ENCODE assay signal across 11 cellular contexts in the genomic region with DNA sequence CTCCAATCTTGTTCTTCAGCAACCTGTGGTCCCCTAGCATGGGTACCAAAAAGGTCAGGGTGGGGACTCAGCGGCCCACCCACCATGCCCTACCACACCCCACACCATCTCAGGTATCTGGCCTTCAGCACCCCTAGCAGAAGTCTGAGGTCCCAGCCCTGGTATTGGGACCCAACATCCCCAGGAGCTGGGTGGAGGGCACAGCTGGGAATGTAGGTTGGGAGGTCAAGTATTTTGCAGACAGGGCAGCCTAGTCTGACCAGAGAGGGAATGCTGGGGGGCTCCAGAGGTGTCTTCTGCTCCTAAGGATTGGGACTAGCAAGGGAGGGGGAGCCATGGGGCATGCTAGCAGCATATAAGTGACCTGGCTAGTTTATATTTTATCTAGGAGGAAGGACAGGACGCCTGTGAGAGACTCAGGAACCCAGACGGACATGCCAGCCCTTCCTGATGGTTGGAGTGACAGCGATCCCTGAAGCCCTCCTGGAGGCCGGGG. TPM values are rescaled to one million over a fixed set of nuclear protein-coding genes. Genes with fewer than 3 reads are reported as not detected.
A peak's percentile ranks its signal among the peaks of the same experiment; 100 is the strongest.
DNase-seq lines count a peak whose midpoint lies in the region; ATAC-seq lines count a peak whose summit lies in the region.
"Had no signal": no experiment of that assay in that cellular context is flagged by ENCODE, and none has a peak within 500 bp of the region (broad histone marks: within the 10 kb centered on the region; RNA-seq: fewer than 3 reads in every experiment).

No MANE protein-coding gene starts in this region.

- intact Hi-C loops in left colon (cut with DNase I, micrococcal nuclease), result no loop called here

- peak overlapping the region; percentile 48 for H3K4me3 Mint-ChIP-seq in stimulated activated naive CD8-positive, alpha-beta T cell treated with anti-CD3 and anti-CD28 coated beads, Interleukin-15, Interleukin-2, amounts not matched to agents 100 ng/mL and 50 ng/mL, for 24 hours
- H3K4me3 Mint-ChIP-seq in central memory CD8-positive, alpha-beta T cell, result peak overlapping the region; percentile 70
- H3K4me3 Mint-ChIP-seq in naive B cell, result peak overlapping the region; percentile 30 to 80 (median 72)

- no peaks in the 10 kb centered on the region for H3K4me1 Mint-ChIP-seq in stimulated activated naive CD8-positive, alpha-beta T cell treated with anti-CD3 and anti-CD28 coated beads, Interleukin-15, Interleukin-2, amounts not matched to agents 100 ng/mL and 50 ng/mL, for 24 hours (ENCODE audit: low read depth)
- no peaks in the 10 kb centered on the region for H3K4me1 Mint-ChIP-seq in central memory CD8-positive, alpha-beta T cell
- H3K4me1 Mint-ChIP-seq in naive B cell, result peaks cover 4 to 7% (median 4%) of the 10 kb centered on the region in 3 donors

- H3K9me3 Mint-ChIP-seq in stimulated activated naive CD8-positive, alpha-beta T cell treated with anti-CD3 and anti-CD28 coated beads, Interleukin-15, Interleukin-2, amounts not matched to agents 100 ng/mL and 50 ng/mL, for 24 hours, result no peaks in the 10 kb centered on the region
- H3K9me3 Mint-ChIP-seq in central memory CD8-positive, alpha-beta T cell, result no peaks in the 10 kb centered on the region
- peaks cover 0 to 3% (median 0%) of the 10 kb centered on the region in 7 donors for H3K9me3 Mint-ChIP-seq in naive B cell

- ATAC-seq in stimulated activated naive CD8-positive, alpha-beta T cell treated with anti-CD3 and anti-CD28 coated beads, Interleukin-15, Interleukin-2, amounts not matched to agents 100 U/mL and 50 U/mL, for 24 hours, result no peak
- no peak for ATAC-seq in central memory CD8-positive, alpha-beta T cell (replicated peaks; ENCODE audit: extremely low read depth, poor library complexity, severe bottlenecking)
- ATAC-seq in naive B cell (ENCODE audit: low read depth in 2 of 2) (no peak), left colon (no peak), GM18519 (IDR thresholded peaks at IDR 0.05; ENCODE audit: low FRiP score, unreplicated experiment) (no peak)

- no peak for DNase-seq in stimulated activated naive CD8-positive, alpha-beta T cell treated with anti-CD3 and anti-CD28 coated beads, Interleukin-15, Interleukin-2, amounts not matched to agents 100 U/mL and 50 U/mL, for 24 hours
- DNase-seq in central memory CD8-positive, alpha-beta T cell (ENCODE audit: low spot score in 2 of 2), result no peak
- no peak for DNase-seq in naive B cell
- DNase-seq in left colon, result no peak
- DNase-seq in OCI-M2 (lab: John Stamatoyannopoulos, UW; ENCODE audit: unreplicated experiment), result no peak
- DNase-seq in NCI-H2227 treated with DMSO at 0.1 percent for 48 hours (lab: John Stamatoyannopoulos, UW), result no peak
- DNase-seq: activated effector memory CD4-positive, alpha-beta T cell treated with anti-CD3 and anti-CD28 coated beads, Interleukin-2, amount 50 U/mL, for 16 hours; NCI-H1092 treated with DMSO at 0.1 percent for 48 hours; stimulated activated CD4-positive, alpha-beta T cell treated with anti-CD3 and anti-CD28 coated beads, Interleukin-2, amount 100 ng/mL, for 24 hours had no signal

- H3K27ac Mint-ChIP-seq in stimulated activated naive CD8-positive, alpha-beta T cell treated with anti-CD3 and anti-CD28 coated beads, Interleukin-15, Interleukin-2, amounts not matched to agents 100 ng/mL and 50 ng/mL, for 24 hours, result no peak overlapping the region
- no peak overlapping the region for H3K27ac Mint-ChIP-seq in central memory CD8-positive, alpha-beta T cell (ENCODE audit: low read depth)
- peak overlapping the region in 1 of 6 donors; percentile 36 for H3K27ac Mint-ChIP-seq in naive B cell

- peaks cover 29% of the 10 kb centered on the region for H3K27me3 Mint-ChIP-seq in stimulated activated naive CD8-positive, alpha-beta T cell treated with anti-CD3 and anti-CD28 coated beads, Interleukin-15, Interleukin-2, amounts not matched to agents 100 ng/mL and 50 ng/mL, for 24 hours
- peaks cover 46% of the 10 kb centered on the region for H3K27me3 Mint-ChIP-seq in central memory CD8-positive, alpha-beta T cell
- H3K27me3 Mint-ChIP-seq in naive B cell, result peaks cover 15 to 50% (median 39%) of the 10 kb centered on the region in 3 donors

- H3K36me3 Mint-ChIP-seq in stimulated activated naive CD8-positive, alpha-beta T cell treated with anti-CD3 and anti-CD28 coated beads, Interleukin-15, Interleukin-2, amounts not matched to agents 100 ng/mL and 50 ng/mL, for 24 hours (ENCODE audit: low read depth), result no peaks in the 10 kb centered on the region
- peaks cover 2% of the 10 kb centered on the region for H3K36me3 Mint-ChIP-seq in central memory CD8-positive, alpha-beta T cell (ENCODE audit: insufficient read depth)
- H3K36me3 Mint-ChIP-seq in naive B cell, result no peaks in the 10 kb centered on the region

RNA-seq across cellular contexts. Expression of a gene that starts 0.8 kb away (rescaled TPM):
- polyA plus RNA-seq in naive B cell (ENCODE audit: low read depth in 6 of 6), result under 1 TPM in 1 of 6 donors, not detected in 5; 0.13 TPM
- under 1 TPM in 1 of 2 donors, not detected in 1; 0.42 TPM for total RNA-seq in left colon

RNA-seq across cellular contexts. Expression of a gene that starts 49.5 kb away (rescaled TPM):
- polyA plus RNA-seq in naive B cell (ENCODE audit: low read depth in 6 of 6), result 1 to 10 TPM in 3 of 6 donors, under 1 TPM in 3; 0.40 to 1.7 (median 0.79) TPM
- total RNA-seq in left colon, result 1 to 10 TPM; 2.5 to 5.2 TPM
